2 cellular contexts compared by ENCODE assay signal in genomic region chr1:167246971-167247370, GRCh38.
TF ChIP-seq lines count a peak whose summit lies in the region.

No MANE protein-coding gene starts in this region.

TF ChIP-seq in HEK293, 187 proteins besides CTCF, POLR2A, EP300 and RAD21:
- TF ChIP-seq, protein P1, sequence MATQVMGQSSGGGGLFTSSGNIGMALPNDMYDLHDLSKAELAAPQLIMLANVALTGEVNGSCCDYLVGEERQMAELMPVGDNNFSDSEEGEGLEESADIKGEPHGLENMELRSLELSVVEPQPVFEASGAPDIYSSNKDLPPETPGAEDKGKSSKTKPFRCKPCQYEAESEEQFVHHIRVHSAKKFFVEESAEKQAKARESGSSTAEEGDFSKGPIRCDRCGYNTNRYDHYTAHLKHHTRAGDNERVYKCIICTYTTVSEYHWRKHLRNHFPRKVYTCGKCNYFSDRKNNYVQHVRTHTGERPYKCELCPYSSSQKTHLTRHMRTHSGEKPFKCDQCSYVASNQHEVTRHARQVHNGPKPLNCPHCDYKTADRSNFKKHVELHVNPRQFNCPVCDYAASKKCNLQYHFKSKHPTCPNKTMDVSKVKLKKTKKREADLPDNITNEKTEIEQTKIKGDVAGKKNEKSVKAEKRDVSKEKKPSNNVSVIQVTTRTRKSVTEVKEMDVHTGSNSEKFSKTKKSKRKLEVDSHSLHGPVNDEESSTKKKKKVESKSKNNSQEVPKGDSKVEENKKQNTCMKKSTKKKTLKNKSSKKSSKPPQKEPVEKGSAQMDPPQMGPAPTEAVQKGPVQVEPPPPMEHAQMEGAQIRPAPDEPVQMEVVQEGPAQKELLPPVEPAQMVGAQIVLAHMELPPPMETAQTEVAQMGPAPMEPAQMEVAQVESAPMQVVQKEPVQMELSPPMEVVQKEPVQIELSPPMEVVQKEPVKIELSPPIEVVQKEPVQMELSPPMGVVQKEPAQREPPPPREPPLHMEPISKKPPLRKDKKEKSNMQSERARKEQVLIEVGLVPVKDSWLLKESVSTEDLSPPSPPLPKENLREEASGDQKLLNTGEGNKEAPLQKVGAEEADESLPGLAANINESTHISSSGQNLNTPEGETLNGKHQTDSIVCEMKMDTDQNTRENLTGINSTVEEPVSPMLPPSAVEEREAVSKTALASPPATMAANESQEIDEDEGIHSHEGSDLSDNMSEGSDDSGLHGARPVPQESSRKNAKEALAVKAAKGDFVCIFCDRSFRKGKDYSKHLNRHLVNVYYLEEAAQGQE (tag by site-specific recombination; IDR thresholded peaks at IDR 0.05): no peak
- 0 out of 2 replicates have a peak, but pooled peaks have one; percentile 1 for TF ChIP-seq ZNF664 (tag by site-specific recombination; IDR thresholded peaks at IDR 0.05)
TF ChIP-seq in HEK293: peak in this region for 1.

TF ChIP-seq in GM12878, 131 proteins besides CTCF, POLR2A, EP300 and RAD21:
- TF ChIP-seq HSF1 (IDR thresholded peaks at IDR 0.05; ENCODE audit: low read depth, low read length): no peak
- no peak for TF ChIP-seq ZSCAN29 (IDR thresholded peaks at IDR 0.05)
- TF ChIP-seq RBBP5 (conservative IDR thresholded peaks at IDR 0.05): no peak
- TF ChIP-seq, protein P2, sequence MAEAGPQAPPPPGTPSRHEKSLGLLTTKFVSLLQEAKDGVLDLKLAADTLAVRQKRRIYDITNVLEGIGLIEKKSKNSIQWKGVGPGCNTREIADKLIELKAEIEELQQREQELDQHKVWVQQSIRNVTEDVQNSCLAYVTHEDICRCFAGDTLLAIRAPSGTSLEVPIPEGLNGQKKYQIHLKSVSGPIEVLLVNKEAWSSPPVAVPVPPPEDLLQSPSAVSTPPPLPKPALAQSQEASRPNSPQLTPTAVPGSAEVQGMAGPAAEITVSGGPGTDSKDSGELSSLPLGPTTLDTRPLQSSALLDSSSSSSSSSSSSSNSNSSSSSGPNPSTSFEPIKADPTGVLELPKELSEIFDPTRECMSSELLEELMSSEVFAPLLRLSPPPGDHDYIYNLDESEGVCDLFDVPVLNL (IDR thresholded peaks at IDR 0.05; ENCODE audit: low read depth, low read length): no peak
- no peak for TF ChIP-seq ESRRA (IDR thresholded peaks at IDR 0.05; ENCODE audit: low read length)
- no peak for TF ChIP-seq ZBTB33 (IDR thresholded peaks at IDR 0.05)
- no peak for TF ChIP-seq GATAD2B (conservative IDR thresholded peaks at IDR 0.05; ENCODE audit: low read depth)
- TF ChIP-seq CREM (IDR thresholded peaks at IDR 0.05; ENCODE audit: low read depth): no peak
- TF ChIP-seq SRF (IDR thresholded peaks at IDR 0.05; ENCODE audit: low read depth in 2 of 2, low read length in 2 of 2): no peak
- no peak for TF ChIP-seq ZNF207 (IDR thresholded peaks at IDR 0.05; ENCODE audit: borderline replicate concordance)
- TF ChIP-seq, protein P3, sequence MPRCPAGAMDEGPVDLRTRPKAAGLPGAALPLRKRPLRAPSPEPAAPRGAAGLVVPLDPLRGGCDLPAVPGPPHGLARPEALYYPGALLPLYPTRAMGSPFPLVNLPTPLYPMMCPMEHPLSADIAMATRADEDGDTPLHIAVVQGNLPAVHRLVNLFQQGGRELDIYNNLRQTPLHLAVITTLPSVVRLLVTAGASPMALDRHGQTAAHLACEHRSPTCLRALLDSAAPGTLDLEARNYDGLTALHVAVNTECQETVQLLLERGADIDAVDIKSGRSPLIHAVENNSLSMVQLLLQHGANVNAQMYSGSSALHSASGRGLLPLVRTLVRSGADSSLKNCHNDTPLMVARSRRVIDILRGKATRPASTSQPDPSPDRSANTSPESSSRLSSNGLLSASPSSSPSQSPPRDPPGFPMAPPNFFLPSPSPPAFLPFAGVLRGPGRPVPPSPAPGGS (IDR thresholded peaks at IDR 0.05; ENCODE audit: borderline replicate concordance, insufficient read depth, low read depth, low read length, poor library complexity, severe bottlenecking): no peak
- TF ChIP-seq PAX8 (IDR thresholded peaks at IDR 0.05): no peak
- no peak for TF ChIP-seq USF1 (IDR thresholded peaks at IDR 0.05; ENCODE audit: borderline replicate concordance, extremely low read length, insufficient read depth, low read depth, low read length)
